Comparison of ENCODE assay signal across 21 cellular contexts in the genomic region with DNA sequence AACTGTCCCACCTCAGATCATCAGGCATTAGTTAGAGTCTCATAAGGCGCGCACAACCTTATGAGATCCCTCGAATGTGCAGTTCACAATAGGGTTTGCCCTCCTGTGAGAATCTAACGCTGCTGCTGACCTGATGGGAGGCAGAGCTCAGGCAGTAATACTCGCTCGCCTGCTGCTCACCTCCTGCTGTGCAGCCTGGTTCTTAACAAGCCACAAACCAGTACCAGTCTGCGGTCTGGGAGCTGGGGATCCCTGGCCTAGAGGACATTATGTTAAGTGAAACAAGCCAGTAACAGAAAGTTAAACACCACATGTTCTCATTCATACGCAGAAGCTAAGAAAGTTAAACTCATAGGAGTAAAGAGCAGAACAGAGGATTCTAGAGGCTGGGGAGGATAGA.
"Had no signal": no experiment of that assay in that cellular context is flagged by ENCODE, and none has a peak within 500 bp of the region (broad histone marks: within the 10 kb centered on the region; RNA-seq: fewer than 3 reads in every experiment).

No MANE protein-coding gene starts in this region.

- H3K27me3 Mint-ChIP-seq: stimulated activated memory B cell treated with anti-CD40 and anti-IgM and Interleukin-4, amounts not matched to agents 10 μg/mL and 1 μg/mL and 100 μg/mL, for 72 hours had no signal

- H3K27me3 ChIP-seq: right lobe of liver, upper lobe of left lung had no signal

- FAIRE-seq: frontal cortex, kidney had no signal

- H3K27ac Mint-ChIP-seq: activated CD4-positive, alpha-beta T cell treated with anti-CD3 and anti-CD28 coated beads for 36 hours; activated naive CD8-positive, alpha-beta T cell; activated T-helper 1 cell treated with anti-CD3 and anti-CD28 coated beads, Interleukin-12 subunit alpha, Interleukin-12 subunit beta, Interleukin-2, Interleukin-4 antibody, amounts not matched to agents 30 ng/mL and 10 ng/mL and 1 ng/mL, durations not matched to agents 14 hours and 24 hours and 36 hours; mesothelial cell of epicardium; natural killer cell treated with Interleukin-12 subunit alpha and Interleukin-12 subunit beta and Interleukin-15 and Interleukin-18, amount 100 ng/mL, for 72 hours; stimulated activated memory B cell treated with anti-CD40 and anti-IgM and Interleukin-4, amounts not matched to agents 10 μg/mL and 1 μg/mL and 100 μg/mL, for 72 hours; T-helper 1 cell treated with Interleukin-12 subunit alpha and Interleukin-12 subunit beta and Interleukin-4 antibody, amounts not matched to agents 30 μg/mL and 1 μg/mL, for 36 hours had no signal

- DNase-seq: activated CD4-positive, alpha-beta T cell treated with anti-CD3 and anti-CD28 coated beads for 36 hours; activated CD4-positive, alpha-beta T cell treated with anti-CD3 and anti-CD28 coated beads, Interleukin-2, amount 50 U/mL, for 48 hours; activated gamma-delta T cell treated with Interleukin-2 at 50 U/mL for 16 hours; head of caudate nucleus; kidney; right lobe of liver; stimulated activated CD4-positive, alpha-beta T cell treated with anti-CD3 and anti-CD28 coated beads, Interleukin-4, amount 100 ng/mL, for 4 hours; upper lobe of left lung had no signal

- H3K36me3 ChIP-seq: right lobe of liver, thoracic aorta, upper lobe of left lung had no signal

- H3K4me3 Mint-ChIP-seq: activated CD4-positive, alpha-beta T cell treated with anti-CD3 and anti-CD28 coated beads for 36 hours; activated naive CD8-positive, alpha-beta T cell; activated T-helper 1 cell treated with anti-CD3 and anti-CD28 coated beads, Interleukin-12 subunit alpha, Interleukin-12 subunit beta, Interleukin-2, Interleukin-4 antibody, amounts not matched to agents 30 ng/mL and 10 ng/mL and 1 ng/mL, durations not matched to agents 14 hours and 24 hours and 36 hours; mesothelial cell of epicardium; natural killer cell treated with Interleukin-12 subunit alpha and Interleukin-12 subunit beta and Interleukin-15 and Interleukin-18, amount 100 ng/mL, for 72 hours; stimulated activated memory B cell treated with anti-CD40 and anti-IgM and Interleukin-4, amounts not matched to agents 10 μg/mL and 1 μg/mL and 100 μg/mL, for 72 hours; T-helper 1 cell treated with Interleukin-12 subunit alpha and Interleukin-12 subunit beta and Interleukin-4 antibody, amounts not matched to agents 30 μg/mL and 1 μg/mL, for 36 hours had no signal

- H2AFZ ChIP-seq: parathyroid adenoma had no signal

- H3K9me3 ChIP-seq: right lobe of liver, thoracic aorta, upper lobe of left lung had no signal

- H3K9me3 Mint-ChIP-seq: activated T-helper 1 cell treated with anti-CD3 and anti-CD28 coated beads, Interleukin-12 subunit alpha, Interleukin-12 subunit beta, Interleukin-2, Interleukin-4 antibody, amounts not matched to agents 30 ng/mL and 10 ng/mL and 1 ng/mL, durations not matched to agents 14 hours and 24 hours and 36 hours; natural killer cell treated with Interleukin-12 subunit alpha and Interleukin-12 subunit beta and Interleukin-15 and Interleukin-18, amount 100 ng/mL, for 72 hours; stimulated activated memory B cell treated with anti-CD40 and anti-IgM and Interleukin-4, amounts not matched to agents 10 μg/mL and 1 μg/mL and 100 μg/mL, for 72 hours; T-helper 1 cell treated with Interleukin-12 subunit alpha and Interleukin-12 subunit beta and Interleukin-4 antibody, amounts not matched to agents 30 μg/mL and 1 μg/mL, for 36 hours had no signal

- ATAC-seq: activated CD4-positive, alpha-beta T cell treated with anti-CD3 and anti-CD28 coated beads for 36 hours; left lobe of liver; natural killer cell treated with Interleukin-12 subunit alpha and Interleukin-12 subunit beta and Interleukin-15 and Interleukin-18, amount 100 ng/mL, for 72 hours; right lobe of liver; stimulated activated memory B cell treated with anti-CD40 and anti-IgM and Interleukin-4, amounts not matched to agents 10 μg/mL and 1 μg/mL and 100 μg/mL, for 72 hours had no signal

- H3K4me3 ChIP-seq: lung, right lobe of liver, smooth muscle cell, thoracic aorta, upper lobe of left lung had no signal

- H3K9ac ChIP-seq: parathyroid adenoma had no signal

- H3K27ac ChIP-seq: parathyroid adenoma, right lobe of liver, thoracic aorta, upper lobe of left lung, VCaP had no signal

- H3K4me1 Mint-ChIP-seq: activated CD4-positive, alpha-beta T cell treated with anti-CD3 and anti-CD28 coated beads for 36 hours; stimulated activated memory B cell treated with anti-CD40 and anti-IgM and Interleukin-4, amounts not matched to agents 10 μg/mL and 1 μg/mL and 100 μg/mL, for 72 hours had no signal

- H3K36me3 Mint-ChIP-seq: activated naive CD8-positive, alpha-beta T cell; mesothelial cell of epicardium; natural killer cell treated with Interleukin-12 subunit alpha and Interleukin-12 subunit beta and Interleukin-15 and Interleukin-18, amount 100 ng/mL, for 72 hours; stimulated activated memory B cell treated with anti-CD40 and anti-IgM and Interleukin-4, amounts not matched to agents 10 μg/mL and 1 μg/mL and 100 μg/mL, for 72 hours had no signal

- H3K4me2 ChIP-seq: smooth muscle cell had no signal

- H3K4me1 ChIP-seq: parathyroid adenoma, right lobe of liver had no signal
